8 cellular contexts compared by ENCODE assay signal in genomic region chr12:111687255-111687654, GRCh38. TPM values are rescaled to one million over a fixed set of nuclear protein-coding genes. Genes with fewer than 3 reads are reported as not detected.
DNase-seq lines count a peak whose midpoint lies in the region; ATAC-seq and TF ChIP-seq lines count a peak whose summit lies in the region.

No MANE protein-coding gene starts in this region.

- DNase-seq in GM10248 (ENCODE audit: extremely low spot score) (peak; percentile 32), adipocyte (ENCODE audit: low read depth) (peak; percentile 6), iPS-NIHi7 (ENCODE audit: extremely low spot score) (no peak)
- peak in 1 of 9 donors; percentile 10 for DNase-seq in naive thymus-derived CD4-positive, alpha-beta T cell

- no peak for ATAC-seq in naive thymus-derived CD4-positive, alpha-beta T cell
- ATAC-seq in GM21825 (IDR thresholded peaks at IDR 0.05; ENCODE audit: unreplicated experiment) = no peak
- ATAC-seq in HG03342 (IDR thresholded peaks at IDR 0.05; ENCODE audit: unreplicated experiment) = no peak
- ATAC-seq in HG03521 (IDR thresholded peaks at IDR 0.05; ENCODE audit: unreplicated experiment) = no peak

- intact Hi-C loops in naive thymus-derived CD4-positive, alpha-beta T cell (cut with micrococcal nuclease) = loop anchor here (1.0 to 10.0 kb wide), 6 partner anchors 126 to 728 kb away; partner anchors contain the start of genes ERP29 (in 1 of the 2), HECTD4 (in 1 of the 2), MAPKAPK5 (in 1 of the 2) and PTPN11 (in 1 of the 2)

- peak; percentile 26; the same call in 1 of the 2 replicates for TF ChIP-seq RAD21 in Ishikawa (IDR thresholded peaks at IDR 0.05; ENCODE audit: low read depth)

- H3K27ac Mint-ChIP-seq in naive thymus-derived CD4-positive, alpha-beta T cell = peak overlapping the region; percentile 6 to 98 (median 96)

- peaks cover 0 to 2% (median 0%) of the 10 kb centered on the region in 5 donors for H3K27me3 Mint-ChIP-seq in naive thymus-derived CD4-positive, alpha-beta T cell

- H3K27me3 ChIP-seq in adipocyte (replicated peaks; ENCODE audit: control insufficient read depth, insufficient read depth, low read length) = no peaks in the 10 kb centered on the region
- H3K27me3 ChIP-seq in naive thymus-derived CD4-positive, alpha-beta T cell (ENCODE audit: control insufficient read depth in 2 of 2, insufficient read depth in 2 of 2, low read length in 2 of 2) = no peaks in the 10 kb centered on the region

- peaks cover 10% of the 10 kb centered on the region for H3K36me3 ChIP-seq in adipocyte (ENCODE audit: control insufficient read depth, insufficient read depth, low read length, severe bottlenecking)
- peaks cover 0 to 13% (median 0%) of the 10 kb centered on the region in 3 experiments for H3K36me3 ChIP-seq in naive thymus-derived CD4-positive, alpha-beta T cell (ENCODE audit: control insufficient read depth in 2 of 3, insufficient read depth in 3 of 3, low read length in 3 of 3)

- TF ChIP-seq CTCF in GM10248 (IDR thresholded peaks at IDR 0.05; ENCODE audit: control extremely low read depth, extremely low read depth, low read depth, missing control alignments) = peak; percentile 26

- H3K4me1 Mint-ChIP-seq in naive thymus-derived CD4-positive, alpha-beta T cell = peaks cover 28 to 56% (median 47%) of the 10 kb centered on the region in 7 donors

- H3K4me1 ChIP-seq in adipocyte (ENCODE audit: control insufficient read depth, insufficient read depth, low read length) = peaks cover 20% of the 10 kb centered on the region
- peaks cover 17 to 18% of the 10 kb centered on the region in 2 donors for H3K4me1 ChIP-seq in naive thymus-derived CD4-positive, alpha-beta T cell (ENCODE audit: control insufficient read depth in 2 of 2, insufficient read depth in 2 of 2, low read length in 2 of 2)

- peaks cover 0 to 7% (median 0%) of the 10 kb centered on the region in 11 donors for H3K9me3 Mint-ChIP-seq in naive thymus-derived CD4-positive, alpha-beta T cell

- TF ChIP-seq EP300 in Ishikawa (IDR thresholded peaks at IDR 0.05; ENCODE audit: borderline replicate concordance) = no peak

- CTCF ChIA-PET in GM10248 (lab: Yijun Ruan, JAX) = interaction anchor here (1.0 kb wide), 1 partner anchor 126 kb away, joined by 3 read pairs; no protein-coding TSS in a partner anchor
- CTCF ChIA-PET in naive thymus-derived CD4-positive, alpha-beta T cell (lab: Charles Lee) = no interaction called here

- H3K9me3 ChIP-seq in adipocyte (ENCODE audit: control insufficient read depth, low read length) = no peaks in the 10 kb centered on the region
- H3K9me3 ChIP-seq in naive thymus-derived CD4-positive, alpha-beta T cell (ENCODE audit: control insufficient read depth in 2 of 3, low read length in 3 of 3) = no peaks in the 10 kb centered on the region

- peak overlapping the region; percentile 83 for H3K27ac ChIP-seq in naive thymus-derived CD4-positive, alpha-beta T cell (ENCODE audit: low read depth, low read length)

- H3K4me3 Mint-ChIP-seq in naive thymus-derived CD4-positive, alpha-beta T cell = peak overlapping the region; percentile 44 to 98 (median 96)

- POLR2A ChIA-PET in GM10248 (lab: Yijun Ruan, JAX) = no interaction called here
- POLR2A ChIA-PET in naive thymus-derived CD4-positive, alpha-beta T cell (lab: Charles Lee) = interaction anchor here (0.6 kb wide), 2 partner anchors 10 to 150 kb away, joined by 3 read pairs; no protein-coding TSS in a partner anchor

- H3K36me3 Mint-ChIP-seq in naive thymus-derived CD4-positive, alpha-beta T cell = peaks cover 0 to 20% (median 7%) of the 10 kb centered on the region in 5 donors

- H3K9ac ChIP-seq in adipocyte (ENCODE audit: low read length) = no peak overlapping the region

- peak overlapping the region; percentile 89 for H3K4me3 ChIP-seq in adipocyte (ENCODE audit: low read length)
- H3K4me3 ChIP-seq in naive thymus-derived CD4-positive, alpha-beta T cell (ENCODE audit: low read length) = no peak overlapping the region

TF ChIP-seq in Ishikawa, 13 proteins besides CTCF, POLR2A, EP300 and RAD21:
- TF ChIP-seq ZBTB7A (IDR thresholded peaks at IDR 0.05; ENCODE audit: low read depth) (no peak), TAF1 (IDR thresholded peaks at IDR 0.05; ENCODE audit: low read depth) (no peak), USF1 (IDR thresholded peaks at IDR 0.05) (no peak), CEBPB (IDR thresholded peaks at IDR 0.05) (no peak), NFIC (IDR thresholded peaks at IDR 0.05) (no peak), FOXM1 (IDR thresholded peaks at IDR 0.05; ENCODE audit: borderline replicate concordance, low read depth) (no peak), TCF12 (IDR thresholded peaks at IDR 0.05; ENCODE audit: low read depth) (no peak), YY1 (IDR thresholded peaks at IDR 0.05; ENCODE audit: low read depth) (no peak), MAX (IDR thresholded peaks at IDR 0.05) (no peak), TEAD4 (IDR thresholded peaks at IDR 0.05) (no peak), EGR1 (IDR thresholded peaks at IDR 0.05) (no peak), REST (IDR thresholded peaks at IDR 0.05; ENCODE audit: low read depth) (no peak), CREB1 (IDR thresholded peaks at IDR 0.05; ENCODE audit: low read depth) (no peak)

RNA-seq across cellular contexts. Expression of gene ACAD10, which starts 1.4 kb away (rescaled TPM):
- 10 to 100 TPM; 28.4 to 65.3 (median 36.0) TPM for total RNA-seq in naive thymus-derived CD4-positive, alpha-beta T cell
- 10 to 100 TPM; 10.4 to 18.2 TPM for polyA plus RNA-seq in naive thymus-derived CD4-positive, alpha-beta T cell

RNA-seq across cellular contexts. Expression of gene BRAP, which starts 1.5 kb away (rescaled TPM):
- total RNA-seq in naive thymus-derived CD4-positive, alpha-beta T cell = 10 to 100 TPM; 19.5 to 25.5 (median 23.0) TPM
- polyA plus RNA-seq in naive thymus-derived CD4-positive, alpha-beta T cell = 10 to 100 TPM; 19.4 to 27.3 TPM
